In the genomic region with DNA sequence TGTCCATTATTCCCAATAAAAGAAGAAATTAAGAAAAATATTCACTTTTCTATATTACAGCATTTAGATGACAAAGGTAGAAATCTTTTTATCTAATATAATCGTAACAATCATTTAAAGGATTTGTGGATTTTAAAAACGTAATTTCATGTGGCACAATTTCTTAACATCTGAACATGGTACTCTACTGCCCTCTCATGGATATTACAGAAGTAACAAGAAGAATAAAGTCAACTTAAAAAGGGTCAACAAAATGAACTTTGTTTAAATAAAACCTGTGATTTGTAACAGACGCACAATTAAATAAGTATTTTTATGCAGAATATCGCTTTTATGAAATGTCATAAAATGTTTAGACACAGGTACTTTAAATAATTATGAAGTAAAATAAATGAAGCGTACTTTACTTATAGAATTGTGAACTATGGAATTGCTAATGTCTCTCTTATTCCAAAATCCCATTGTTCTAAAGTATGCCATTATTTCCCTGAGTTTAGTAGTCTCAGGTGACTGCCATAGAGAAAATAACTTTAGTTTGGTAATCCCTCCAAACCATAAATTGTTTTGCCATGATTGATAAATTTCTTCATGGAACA, we compare ENCODE assay signal across 1 cellular context.
TF ChIP-seq lines count a peak whose summit lies in the region.

No MANE protein-coding gene starts in this region.

TF ChIP-seq in HCT116, 20 proteins besides CTCF, POLR2A, EP300 and RAD21 (continued from another document):
- TF ChIP-seq, protein P1, sequence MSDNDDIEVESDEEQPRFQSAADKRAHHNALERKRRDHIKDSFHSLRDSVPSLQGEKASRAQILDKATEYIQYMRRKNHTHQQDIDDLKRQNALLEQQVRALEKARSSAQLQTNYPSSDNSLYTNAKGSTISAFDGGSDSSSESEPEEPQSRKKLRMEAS (IDR thresholded peaks at IDR 0.05), result no peak
- TF ChIP-seq, protein P2, sequence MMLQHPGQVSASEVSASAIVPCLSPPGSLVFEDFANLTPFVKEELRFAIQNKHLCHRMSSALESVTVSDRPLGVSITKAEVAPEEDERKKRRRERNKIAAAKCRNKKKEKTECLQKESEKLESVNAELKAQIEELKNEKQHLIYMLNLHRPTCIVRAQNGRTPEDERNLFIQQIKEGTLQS (IDR thresholded peaks at IDR 0.05), result no peak
- TF ChIP-seq EGR1 (IDR thresholded peaks at IDR 0.05; ENCODE audit: low read depth), result no peak
- no peak for TF ChIP-seq CEBPB (IDR thresholded peaks at IDR 0.05; ENCODE audit: low read depth)
- no peak for TF ChIP-seq ELF1 (IDR thresholded peaks at IDR 0.05; ENCODE audit: borderline replicate concordance, low read depth)
